ENCODE assay signal across 8 cellular contexts in the genomic region with DNA sequence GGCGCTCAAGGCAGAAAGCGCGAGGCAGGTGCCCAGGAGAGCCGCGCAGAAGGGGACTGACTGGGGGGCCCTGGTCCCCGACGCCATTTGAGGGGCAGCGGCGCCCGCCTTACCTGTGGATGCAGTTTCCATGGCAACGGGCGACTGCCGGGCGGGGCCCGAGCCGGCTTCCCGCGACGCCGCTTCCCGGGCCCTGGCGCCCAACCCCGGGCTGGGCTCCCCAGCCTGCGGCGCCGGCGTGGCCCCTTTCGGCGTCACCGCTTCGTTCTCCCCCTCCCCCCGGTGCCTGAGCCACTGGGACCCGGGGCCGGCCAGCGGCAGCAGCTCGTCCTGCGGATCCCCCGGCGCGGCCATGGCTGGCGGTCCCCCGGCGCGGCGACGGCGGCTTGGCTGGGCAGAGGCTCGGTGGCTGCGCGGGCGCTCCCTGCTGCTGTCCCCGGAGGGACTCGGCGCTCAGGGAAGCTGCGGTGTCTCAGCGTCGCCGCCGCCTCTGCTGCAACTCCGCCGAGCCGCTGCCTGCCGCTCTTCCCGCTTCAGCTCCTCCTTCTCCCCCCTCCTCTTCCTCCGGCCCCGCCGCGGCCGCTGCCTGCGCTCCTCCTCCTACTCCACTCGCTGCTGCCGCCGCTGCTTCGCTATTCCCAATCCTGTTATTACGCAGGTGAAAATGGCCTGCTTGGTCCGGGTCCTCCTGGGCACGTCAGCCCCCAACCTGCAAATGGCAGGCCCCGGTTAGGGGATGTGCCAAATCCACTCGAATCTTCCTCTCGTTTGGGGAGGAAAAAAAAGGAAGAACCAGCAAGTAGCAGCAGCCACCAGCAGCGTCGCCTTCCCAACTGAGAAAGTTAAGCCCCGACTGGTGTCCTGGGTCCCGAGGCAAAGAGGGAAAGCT. TPM values are rescaled to one million over a fixed set of nuclear protein-coding genes. Genes with fewer than 3 reads are reported as not detected.
A peak's percentile ranks its signal among the peaks of the same experiment; 100 is the strongest.
DNase-seq lines count a peak whose midpoint lies in the region; ATAC-seq, FAIRE-seq and TF ChIP-seq lines count a peak whose summit lies in the region.

A gene with protein sequence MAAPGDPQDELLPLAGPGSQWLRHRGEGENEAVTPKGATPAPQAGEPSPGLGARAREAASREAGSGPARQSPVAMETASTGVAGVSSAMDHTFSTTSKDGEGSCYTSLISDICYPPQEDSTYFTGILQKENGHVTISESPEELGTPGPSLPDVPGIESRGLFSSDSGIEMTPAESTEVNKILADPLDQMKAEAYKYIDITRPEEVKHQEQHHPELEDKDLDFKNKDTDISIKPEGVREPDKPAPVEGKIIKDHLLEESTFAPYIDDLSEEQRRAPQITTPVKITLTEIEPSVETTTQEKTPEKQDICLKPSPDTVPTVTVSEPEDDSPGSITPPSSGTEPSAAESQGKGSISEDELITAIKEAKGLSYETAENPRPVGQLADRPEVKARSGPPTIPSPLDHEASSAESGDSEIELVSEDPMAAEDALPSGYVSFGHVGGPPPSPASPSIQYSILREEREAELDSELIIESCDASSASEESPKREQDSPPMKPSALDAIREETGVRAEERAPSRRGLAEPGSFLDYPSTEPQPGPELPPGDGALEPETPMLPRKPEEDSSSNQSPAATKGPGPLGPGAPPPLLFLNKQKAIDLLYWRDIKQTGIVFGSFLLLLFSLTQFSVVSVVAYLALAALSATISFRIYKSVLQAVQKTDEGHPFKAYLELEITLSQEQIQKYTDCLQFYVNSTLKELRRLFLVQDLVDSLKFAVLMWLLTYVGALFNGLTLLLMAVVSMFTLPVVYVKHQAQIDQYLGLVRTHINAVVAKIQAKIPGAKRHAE (minus strand): TSS at position 500 of the 889 bp plus-strand sequence. CDS start 146 bp downstream, at position 354.

- ATAC-seq in GM18907 (IDR thresholded peaks at IDR 0.05; ENCODE audit: unreplicated experiment) = peak; percentile 74
- ATAC-seq in pancreas = peak; percentile 93 to 98 (median 96)

- H3K36me3 ChIP-seq in right atrium auricular region (no peaks in the 10 kb centered on the region), pancreas (no peaks in the 10 kb centered on the region)

- TF ChIP-seq CTCF in right atrium auricular region (IDR thresholded peaks at IDR 0.05) = no peak
- TF ChIP-seq CTCF in pancreas (IDR thresholded peaks at IDR 0.05) = no peak

- intact Hi-C loops in pancreas (cut with DNase I) = no loop called here

- peak within 1 kb of the TSS; percentile 44 to 62 for H3K4me3 ChIP-seq in right atrium auricular region
- peak within 1 kb of the TSS; percentile 33 to 67 (median 53) for H3K4me3 ChIP-seq in pancreas

- peaks cover 0 to 17% of the 10 kb centered on the region in 2 donors for H3K4me1 ChIP-seq in right atrium auricular region
- no peaks in the 10 kb centered on the region for H3K4me1 ChIP-seq in pancreas

- H3K9me3 ChIP-seq in right atrium auricular region (no peaks in the 10 kb centered on the region), pancreas (no peaks in the 10 kb centered on the region)

- H3K27ac ChIP-seq in right atrium auricular region (peak within 1 kb of the TSS in 1 of 2 donors; percentile 21), pancreas (peak within 1 kb of the TSS in 2 of 4 donors; percentile 5 to 6)

- no peak for FAIRE-seq in pancreas (lab: Jason Lieb, UNC)

- H3K27me3 ChIP-seq in right atrium auricular region (peaks cover 0 to 7% of the 10 kb centered on the region in 2 donors), pancreas (peaks cover 0 to 26% (median 0%) of the 10 kb centered on the region in 4 donors)

- 1% methylated on average over 54 to 84 of the region's 84 CpGs for WGBS in pancreas, 2 donors

- peak; percentile 93 for DNase-seq in Ammon's horn (ENCODE audit: low spot score)
- peak; percentile 33 for DNase-seq in HS-27A (ENCODE audit: low read depth)
- DNase-seq in NOMO-1 (lab: John Stamatoyannopoulos, UW; ENCODE audit: unreplicated experiment in 2 of 2) = peak; percentile 41 to 54
- peak in 54 of 56 donors; percentile 17 to 86 (median 66) for DNase-seq in amygdala (lab: John Stamatoyannopoulos, UW)
- no peak for DNase-seq in right atrium auricular region (ENCODE audit: low spot score)
- peak; percentile 51 to 89 (median 60) for DNase-seq in pancreas
- DNase-seq in effector CD4-positive, alpha-beta T cell = no peak

RNA-seq across cellular contexts. Expression of the gene that starts here (rescaled TPM):
- total RNA-seq in right atrium auricular region = 1 to 10 TPM; 1.3 to 2.7 TPM
- total RNA-seq in pancreas = 1 to 10 TPM in 5 of 6 donors, under 1 TPM in 1; 0.97 to 6.2 (median 3.2) TPM
- polyA plus RNA-seq in pancreas = 10 to 100 TPM in 1 of 2 donors, 1 to 10 TPM in 1; 7.6 to 42.0 TPM

Comparison
In these comparisons a context has a peak if more than half of its experiments do, and no peak if none do; other contexts are left out.
1. DNase-seq: peak in Ammon's horn (single experiment), HS-27A (single experiment), NOMO-1 (2 of 2), amygdala (54 of 56) and pancreas (6 of 6); none in right atrium auricular region (single experiment) and effector CD4-positive, alpha-beta T cell (single experiment).